ENCODE assay signal across 12 cellular contexts in the genomic region with DNA sequence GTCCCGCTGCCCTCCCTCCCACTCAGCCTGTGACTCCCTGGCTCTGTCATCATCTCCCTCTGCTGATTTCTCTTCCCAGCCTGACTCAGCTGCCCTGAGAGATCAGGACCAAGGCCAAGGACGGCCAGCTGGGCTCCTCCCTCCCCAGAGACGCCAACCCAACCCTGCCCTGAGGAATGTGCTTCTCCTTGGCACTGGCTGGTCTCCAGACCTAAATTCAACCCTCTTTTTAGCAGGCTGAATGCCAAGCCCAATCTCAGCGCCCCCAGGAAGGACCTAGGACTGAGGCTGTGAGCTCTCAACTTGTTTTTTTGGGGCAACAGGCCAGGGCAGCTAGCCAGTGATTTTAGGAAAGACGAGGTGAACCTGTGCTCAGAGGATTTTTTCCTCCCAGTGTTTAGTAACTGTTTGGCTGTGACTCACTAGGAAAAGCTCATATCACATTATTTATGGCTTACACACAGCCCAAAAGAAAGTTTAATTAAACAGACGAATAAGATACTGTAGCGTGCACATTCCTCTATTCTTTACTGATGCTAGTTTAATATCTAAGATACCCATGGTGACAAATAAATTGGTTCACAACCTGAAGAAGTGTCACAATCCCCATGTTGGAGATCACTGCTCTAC. TPM values are rescaled to one million over a fixed set of nuclear protein-coding genes. Genes with fewer than 3 reads are reported as not detected.
DNase-seq lines count a peak whose midpoint lies in the region; ATAC-seq, FAIRE-seq and TF ChIP-seq lines count a peak whose summit lies in the region.
"Had no signal": no experiment of that assay in that cellular context is flagged by ENCODE, and none has a peak within 500 bp of the region (broad histone marks: within the 10 kb centered on the region; RNA-seq: fewer than 3 reads in every experiment).

No MANE protein-coding gene starts in this region.

- H3K4me3 ChIP-seq in K562: no peak overlapping the region
- H3K4me3 ChIP-seq in keratinocyte (ENCODE audit: control insufficient read depth in 2 of 3, extremely low read depth in 1 of 3, insufficient read depth in 2 of 3, low read depth in 1 of 3, low read length in 3 of 3): peak overlapping the region in 1 of 3 experiments; percentile 6

- H3K27ac ChIP-seq in K562 (ENCODE audit: extremely low read depth, low read depth, low read length) (no peak overlapping the region), keratinocyte (ENCODE audit: control insufficient read depth, insufficient read depth, low read length) (no peak overlapping the region)
- H3K27ac ChIP-seq: HL-60 had no signal

- WGBS in K562 (ENCODE audit: insufficient coverage, low coverage, missing lambda C conversion rate): 0% methylated on average over 7 of the region's 7 CpGs

- H2AFZ ChIP-seq in K562 (ENCODE audit: low read depth, low read length) (no peak overlapping the region), keratinocyte (ENCODE audit: control insufficient read depth, low read length) (no peak overlapping the region)

- intact Hi-C loops in Right ventricle myocardium inferior (cut with DNase I) (no loop called here), cardiac septum (cut with DNase I) (no loop called here), K562 (cut with micrococcal nuclease) (no loop called here)

- no peak overlapping the region for H3K27ac Mint-ChIP-seq in stimulated activated naive CD8-positive, alpha-beta T cell treated with anti-CD3 and anti-CD28 coated beads, Interleukin-15, amount 100 ng/mL, for 72 hours

- no peak for TF ChIP-seq RAD21 in K562 (CRISPR knock-in tag; conservative IDR thresholded peaks at IDR 0.05 in 1 of 2, IDR thresholded peaks at IDR 0.05 in 1 of 2)

- no peak for FAIRE-seq in K562 (lab: Jason Lieb, UNC)
- peak; percentile 94 for FAIRE-seq in keratinocyte (lab: Jason Lieb, UNC)

- H4K20me1 ChIP-seq in K562 (replicated peaks; ENCODE audit: control insufficient read depth, insufficient read depth, low read length) (no peaks in the 10 kb centered on the region), keratinocyte (ENCODE audit: control insufficient read depth, extremely low read depth, insufficient read depth, low read length) (peaks cover 4% of the 10 kb centered on the region)

- DNase-seq in Right ventricle myocardium inferior (ENCODE audit: missing footprints): no peak
- no peak for DNase-seq in cardiac septum (ENCODE audit: low spot score)
- DNase-seq in K562 (ENCODE audit: extremely low read depth in 1 of 4, low spot score in 3 of 4): no peak
- no peak for DNase-seq in keratinocyte (ENCODE audit: low read depth, low spot score)
- no peak for DNase-seq in activated CD4-positive, alpha-beta T cell treated with anti-CD3 and anti-CD28 coated beads for 48 hours
- DNase-seq in NCI-H2081 (lab: John Stamatoyannopoulos, UW): no peak
- no peak for DNase-seq in GM19240 (ENCODE audit: insufficient read length, low spot score)
- DNase-seq in stimulated activated naive CD8-positive, alpha-beta T cell treated with anti-CD3 and anti-CD28 coated beads, Interleukin-15, amount 100 ng/mL, for 72 hours: no peak
- DNase-seq: stimulated activated CD4-positive, alpha-beta T cell treated with anti-CD3 and anti-CD28 coated beads, Interleukin-2, amount 100 ng/mL, for 24 hours; SW 1271 had no signal

- in situ Hi-C loops in K562 (cut with MboI): no loop called here

- no peaks in the 10 kb centered on the region for H3K9me3 Mint-ChIP-seq in stimulated activated naive CD8-positive, alpha-beta T cell treated with anti-CD3 and anti-CD28 coated beads, Interleukin-15, amount 100 ng/mL, for 72 hours

- CTCF ChIA-PET in K562 (lab: Yijun Ruan, JAX; ENCODE audit: low intra/inter-chr PET ratio): interaction anchor here (0.6 to 0.7 kb wide), 2 partner anchors 140 to 145 kb away, joined by 4 read pairs; no protein-coding TSS in a partner anchor

- no TSS peak for BruUV-seq in K562 (replicated peaks; lab: Mats Ljungman, UMichigan)

- H3K27me3 Mint-ChIP-seq in stimulated activated naive CD8-positive, alpha-beta T cell treated with anti-CD3 and anti-CD28 coated beads, Interleukin-15, amount 100 ng/mL, for 72 hours: peaks cover 92% of the 10 kb centered on the region

- TF ChIP-seq CTCF in K562 (IDR thresholded peaks at IDR 0.05 in 2 of 3, conservative IDR thresholded peaks at IDR 0.05 in 1 of 3; ENCODE audit: insufficient read depth in 2 of 3, low read depth in 1 of 3, low read length in 3 of 3) (no peak), keratinocyte (optimal IDR thresholded peaks at IDR 0.05 in 1 of 3, IDR thresholded peaks at IDR 0.05 in 1 of 3, conservative IDR thresholded peaks at IDR 0.05 in 1 of 3; ENCODE audit: extremely low read depth in 1 of 3, insufficient read depth in 2 of 3, low read length in 3 of 3) (no peak)

- TF ChIP-seq EP300 in K562 (IDR thresholded peaks at IDR 0.05; ENCODE audit: low read length): no peak

- H3K4me1 Mint-ChIP-seq in stimulated activated naive CD8-positive, alpha-beta T cell treated with anti-CD3 and anti-CD28 coated beads, Interleukin-15, amount 100 ng/mL, for 72 hours: peaks cover 13% of the 10 kb centered on the region

- H3K79me2 ChIP-seq in K562 (ENCODE audit: control insufficient read depth, insufficient read depth, low read length): no peaks in the 10 kb centered on the region
- no peaks in the 10 kb centered on the region for H3K79me2 ChIP-seq in keratinocyte (ENCODE audit: control insufficient read depth, insufficient read depth, low read length)

- H3K4me2 ChIP-seq in K562 (ENCODE audit: insufficient read depth, low read length): no peak overlapping the region
- H3K4me2 ChIP-seq in keratinocyte (ENCODE audit: control insufficient read depth, extremely low read depth, insufficient read depth, low read depth, low read length): peak overlapping the region; percentile 68

- ATAC-seq in Right ventricle myocardium inferior: peak; percentile 76
- no peak for ATAC-seq in K562
- ATAC-seq in stimulated activated naive CD8-positive, alpha-beta T cell treated with anti-CD3 and anti-CD28 coated beads, Interleukin-15, amount 100 ng/mL, for 72 hours: no peak

- H3K4me1 ChIP-seq in K562 (replicated peaks in 1 of 2; ENCODE audit: control insufficient read depth in 2 of 2, insufficient read depth in 2 of 2, low read length in 2 of 2) (no peaks in the 10 kb centered on the region), keratinocyte (ENCODE audit: control insufficient read depth, extremely low read depth, insufficient read depth, low read length) (peaks cover 40% of the 10 kb centered on the region)

- dilution Hi-C loops in keratinocyte (cut with MboI; ENCODE audit: extremely low pct_ligation_motif_present, low sequenced_read_pairs): no loop called here

- no peak overlapping the region for H3K4me3 Mint-ChIP-seq in stimulated activated naive CD8-positive, alpha-beta T cell treated with anti-CD3 and anti-CD28 coated beads, Interleukin-15, amount 100 ng/mL, for 72 hours

- H3K27me3 ChIP-seq in K562 (ENCODE audit: control insufficient read depth in 2 of 2, insufficient read depth in 2 of 2, low read length in 2 of 2) (peaks cover 0 to 33% of the 10 kb centered on the region in 2 experiments; a peak in 2 of 5 replicates), keratinocyte (ENCODE audit: control insufficient read depth, extremely low read depth, insufficient read depth, low read length) (peaks cover 35% of the 10 kb centered on the region)

- POLR2A ChIA-PET in K562 (lab: Yijun Ruan, JAX): no interaction called here

- no peaks in the 10 kb centered on the region for H3K9me3 ChIP-seq in K562 (replicated peaks; ENCODE audit: control insufficient read depth, insufficient read depth, low read depth, low read length)
- no peaks in the 10 kb centered on the region for H3K9me3 ChIP-seq in keratinocyte (ENCODE audit: control insufficient read depth, low read depth, low read length)

- no peak for TF ChIP-seq POLR2A in K562 (conservative IDR thresholded peaks at IDR 0.05)

- no peak overlapping the region for H3K9ac ChIP-seq in K562 (ENCODE audit: insufficient read depth in 1 of 2, low read depth in 2 of 2, low read length in 2 of 2)
- H3K9ac ChIP-seq in keratinocyte (ENCODE audit: control insufficient read depth, extremely low read depth, insufficient read depth, low read length): no peak overlapping the region

- H3K9me1 ChIP-seq in K562 (ENCODE audit: control insufficient read depth, insufficient read depth, low read length) (no peaks in the 10 kb centered on the region), keratinocyte (ENCODE audit: control insufficient read depth, extremely low read depth, insufficient read depth, low read length) (no peaks in the 10 kb centered on the region)

- H3K36me3 ChIP-seq in K562 (ENCODE audit: control insufficient read depth, insufficient read depth, low read length): no peaks in the 10 kb centered on the region
- H3K36me3 ChIP-seq in keratinocyte (ENCODE audit: control insufficient read depth in 2 of 2, extremely low read depth in 1 of 2, insufficient read depth in 2 of 2, low read length in 2 of 2): no peaks in the 10 kb centered on the region

RNA-seq across cellular contexts. Expression of a gene that starts 7.4 kb away (rescaled TPM):
- total RNA-seq in Right ventricle myocardium inferior (not detected), cardiac septum (not detected), K562 (2014; rRNA removed) (not detected in 2 replicates), K562 (2014; rRNA removed; fragmentation: Illumina TruSeq; extraction: Trizol) (not detected in 2 replicates), K562 (2015; rRNA removed; fragmentation: Illumina TruSeq; extraction: Trizol) (not detected in 2 replicates), K562 (2021) (not detected in 2 replicates)
- total RNA-seq in K562 (2011; cell fraction: chromatin; rRNA removed; ENCODE audit: low replicate concordance): not detected in 2 replicates
- not detected in 2 replicates for total RNA-seq in K562 (2011; cell fraction: nucleolus; rRNA removed)
- total RNA-seq in K562 (2011; cell fraction: nucleoplasm; rRNA removed): not detected in 2 replicates
- polyA plus RNA-seq in K562 (2011; rRNA removed) (not detected in 2 replicates), K562 (2014; fragmentation: Illumina TruSeq; extraction: Trizol) (not detected in 2 replicates), K562 (2014; fragmentation: Nextera tagmentation; extraction: Ambion mirVana) (not detected), K562 (2014; rRNA removed) (not detected in 2 replicates), keratinocyte (14.0 to 86.6 TPM (median 21.3 TPM) in 3 replicates)
- polyA plus RNA-seq in K562 (2011; cell fraction: cytosol; rRNA removed): not detected in 2 replicates
- polyA plus RNA-seq in K562 (2011; cell fraction: nucleus; rRNA removed): not detected in 2 replicates
- not detected in 2 replicates for polyA plus RNA-seq in K562 (2012)
- not detected in 2 replicates for polyA minus RNA-seq in K562 (2011; rRNA and poly(A)+ RNA removed)
- not detected in 2 replicates for polyA minus RNA-seq in K562 (2011; cell fraction: cytosol; rRNA and poly(A)+ RNA removed)
- polyA minus RNA-seq in K562 (2011; cell fraction: nucleus; rRNA and poly(A)+ RNA removed): not detected in 2 replicates
- polyA plus RNA-seq in keratinocyte (2011; ENCODE audit: low read depth): 176 TPM
- 43.5 and 56.0 TPM in 2 replicates for polyA plus RNA-seq in keratinocyte (2011; cell fraction: cytosol; rRNA removed)
- 37.3 and 41.1 TPM in 2 replicates for polyA plus RNA-seq in keratinocyte (2011; cell fraction: nucleus; rRNA removed)
- polyA plus RNA-seq in keratinocyte (2012; ENCODE audit: low replicate concordance): 17.2 and 447 TPM in 2 replicates
- polyA minus RNA-seq in keratinocyte: 11.8 to 106 TPM (median 30.7 TPM) in 3 replicates
- polyA minus RNA-seq in keratinocyte (2011; cell fraction: cytosol; rRNA and poly(A)+ RNA removed): 32.8 TPM
- 16.1 and 18.7 TPM in 2 replicates for polyA minus RNA-seq in keratinocyte (2011; cell fraction: nucleus; rRNA and poly(A)+ RNA removed)
- polyA plus RNA-seq: adipose tissue had no signal
